ENCODE assay signal across 8 cellular contexts in genomic region chr7:101688183-101688831, GRCh38. TPM values are rescaled to one million over a fixed set of nuclear protein-coding genes. Genes with fewer than 3 reads are reported as not detected.
DNase-seq lines count a peak whose midpoint lies in the region; ATAC-seq, FAIRE-seq and TF ChIP-seq lines count a peak whose summit lies in the region.

No MANE protein-coding gene starts in this region.

- DNase-seq in ACHN (peak; percentile 83), SK-N-SH (peak; percentile 98), cardiac muscle cell (ENCODE audit: low read depth in 1 of 2, low spot score in 1 of 2) (peak; percentile 73 to 83), progenitor cell of endocrine pancreas (ENCODE audit: low spot score, unreplicated experiment) (peak; percentile 89), urothelium cell line (ENCODE audit: low spot score) (peak; percentile 89)
- peak; percentile 83 for DNase-seq in activated naive CD4-positive, alpha-beta T cell treated with anti-CD3 and anti-CD28 coated beads, Interleukin-2, amount 50 U/mL, for 16 hours

- no peaks in the 10 kb centered on the region for H4K20me1 ChIP-seq in SK-N-SH (ENCODE audit: insufficient read depth)

- H3F3A ChIP-seq in SK-N-SH (replicated peaks; ENCODE audit: insufficient read depth), result peaks cover 11% of the 10 kb centered on the region

- peak; percentile 87 for FAIRE-seq in urothelium cell line (lab: Jason Lieb, UNC)

- H3K27ac Mint-ChIP-seq in progenitor cell of endocrine pancreas, result no peak overlapping the region

- H3K36me3 ChIP-seq in SK-N-SH (replicated peaks in 1 of 2; ENCODE audit: control insufficient read depth in 1 of 2, insufficient read depth in 2 of 2, low read length in 1 of 2) (no peaks in the 10 kb centered on the region), cardiac muscle cell (no peaks in the 10 kb centered on the region)

- H3K9ac ChIP-seq in SK-N-SH, result no peak overlapping the region

- in situ Hi-C loops in ACHN (cut with HindIII; ENCODE audit: low pct_ligation_motif_present, low pct_unique_long_range_greater_than_20kb, low sequenced_read_pairs), result no loop called here

- TF ChIP-seq RAD21 in Ishikawa (IDR thresholded peaks at IDR 0.05; ENCODE audit: low read depth), result peak; percentile 85
- peak; percentile 92 for TF ChIP-seq RAD21 in SK-N-SH (IDR thresholded peaks at IDR 0.05; ENCODE audit: low read length)

- 6% methylated on average over 34 of the region's 43 CpGs for WGBS in SK-N-SH (ENCODE audit: low lambda C conversion rate)

- H3K4me1 ChIP-seq in SK-N-SH (ENCODE audit: control insufficient read depth in 1 of 2, insufficient read depth in 2 of 2, low read depth in 1 of 2, low read length in 1 of 2) (peaks cover 0 to 6% of the 10 kb centered on the region in 2 experiments; a peak in 1 of 4 replicates), cardiac muscle cell (ENCODE audit: low read depth) (peaks cover 6% of the 10 kb centered on the region)

- peak overlapping the region; percentile 85 for H2AFZ ChIP-seq in SK-N-SH (ENCODE audit: low read depth)

- H3K27me3 ChIP-seq in SK-N-SH (ENCODE audit: insufficient read depth) (no peaks in the 10 kb centered on the region), cardiac muscle cell (no peaks in the 10 kb centered on the region)

- peaks cover 12% of the 10 kb centered on the region for H3K27me3 Mint-ChIP-seq in progenitor cell of endocrine pancreas

- H3K36me3 Mint-ChIP-seq in progenitor cell of endocrine pancreas (ENCODE audit: insufficient read depth), result no peaks in the 10 kb centered on the region

- H3K9me2 ChIP-seq in SK-N-SH, result no peaks in the 10 kb centered on the region

- H3K9me3 ChIP-seq in SK-N-SH (no peaks in the 10 kb centered on the region), cardiac muscle cell (ENCODE audit: low read depth) (no peaks in the 10 kb centered on the region)

- H3K79me2 ChIP-seq in SK-N-SH (ENCODE audit: insufficient read depth), result no peaks in the 10 kb centered on the region

- peak; percentile 95 for TF ChIP-seq CTCF in SK-N-SH (IDR thresholded peaks at IDR 0.05)
- TF ChIP-seq CTCF in cardiac muscle cell (IDR thresholded peaks at IDR 0.05; ENCODE audit: low read depth, low read length), result peak; percentile 90
- TF ChIP-seq CTCF in progenitor cell of endocrine pancreas (IDR thresholded peaks at IDR 0.05; ENCODE audit: unreplicated experiment), result peak; percentile 98

- POLR2A ChIA-PET in SK-N-SH (lab: Yijun Ruan, JAX), result no interaction called here

- no peaks in the 10 kb centered on the region for H3K9me3 Mint-ChIP-seq in progenitor cell of endocrine pancreas (ENCODE audit: low read depth)

- peaks cover 5% of the 10 kb centered on the region for H3K4me1 Mint-ChIP-seq in progenitor cell of endocrine pancreas (ENCODE audit: low read depth)

- TF ChIP-seq EP300 in Ishikawa (IDR thresholded peaks at IDR 0.05; ENCODE audit: borderline replicate concordance) (no peak; the same call in 1 of the 2 replicates), SK-N-SH (IDR thresholded peaks at IDR 0.05; ENCODE audit: borderline replicate concordance in 1 of 2, low read depth in 1 of 2, low read length in 1 of 2) (no peak)

- peak overlapping the region; percentile 78 for H3K4me2 ChIP-seq in SK-N-SH

- H3K27ac ChIP-seq in SK-N-SH (ENCODE audit: low read depth in 2 of 2, low read length in 1 of 2) (no peak overlapping the region), cardiac muscle cell (no peak overlapping the region)

- H3K4me3 ChIP-seq in SK-N-SH (ENCODE audit: low read depth in 2 of 2, low read length in 1 of 2), result peak overlapping the region; percentile 14 to 53; a peak in 3 of 4 replicates
- no peak overlapping the region for H3K4me3 ChIP-seq in cardiac muscle cell

- ATAC-seq in GM18498 (IDR thresholded peaks at IDR 0.05; ENCODE audit: unreplicated experiment), result peak; percentile 73

- CTCF ChIA-PET in SK-N-SH (lab: Yijun Ruan, JAX), result interaction anchor here (0.6 to 2.8 kb wide), 61 partner anchors 9 to 782 kb away, joined by 3 to 31 read pairs (median 4); partner anchors contain the start of gene CUX1

- no peak overlapping the region for H3K4me3 Mint-ChIP-seq in progenitor cell of endocrine pancreas (ENCODE audit: low read depth)

TF ChIP-seq in Ishikawa, 13 proteins besides CTCF, POLR2A, EP300 and RAD21:
- TF ChIP-seq, protein P1, sequence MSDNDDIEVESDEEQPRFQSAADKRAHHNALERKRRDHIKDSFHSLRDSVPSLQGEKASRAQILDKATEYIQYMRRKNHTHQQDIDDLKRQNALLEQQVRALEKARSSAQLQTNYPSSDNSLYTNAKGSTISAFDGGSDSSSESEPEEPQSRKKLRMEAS (IDR thresholded peaks at IDR 0.05), result peak; percentile 53
- no peak for TF ChIP-seq CEBPB (IDR thresholded peaks at IDR 0.05)

TF ChIP-seq in SK-N-SH, 30 proteins besides CTCF, POLR2A, EP300 and RAD21 (continues in another document):
- no peak for TF ChIP-seq RCOR1 (IDR thresholded peaks at IDR 0.05; ENCODE audit: low read length)
- TF ChIP-seq TCF12 (IDR thresholded peaks at IDR 0.05), result no peak
- no peak for TF ChIP-seq POLR2AphosphoS5 (IDR thresholded peaks at IDR 0.05; ENCODE audit: low read depth, low read length)
- TF ChIP-seq, protein P2, sequence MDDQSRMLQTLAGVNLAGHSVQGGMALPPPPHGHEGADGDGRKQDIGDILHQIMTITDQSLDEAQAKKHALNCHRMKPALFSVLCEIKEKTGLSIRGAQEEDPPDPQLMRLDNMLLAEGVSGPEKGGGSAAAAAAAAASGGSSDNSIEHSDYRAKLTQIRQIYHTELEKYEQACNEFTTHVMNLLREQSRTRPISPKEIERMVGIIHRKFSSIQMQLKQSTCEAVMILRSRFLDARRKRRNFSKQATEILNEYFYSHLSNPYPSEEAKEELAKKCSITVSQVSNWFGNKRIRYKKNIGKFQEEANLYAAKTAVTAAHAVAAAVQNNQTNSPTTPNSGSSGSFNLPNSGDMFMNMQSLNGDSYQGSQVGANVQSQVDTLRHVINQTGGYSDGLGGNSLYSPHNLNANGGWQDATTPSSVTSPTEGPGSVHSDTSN (IDR thresholded peaks at IDR 0.05), result no peak
- no peak; the same call in 1 of the 2 replicates for TF ChIP-seq MXI1 (IDR thresholded peaks at IDR 0.05; ENCODE audit: low read depth, low read length)
- TF ChIP-seq TEAD4 (IDR thresholded peaks at IDR 0.05; ENCODE audit: borderline replicate concordance, insufficient read depth), result no peak
- TF ChIP-seq RFX5 (IDR thresholded peaks at IDR 0.05; ENCODE audit: low read length), result no peak
- TF ChIP-seq RXRA (IDR thresholded peaks at IDR 0.05; ENCODE audit: borderline replicate concordance, low read depth), result no peak; the same call in 1 of the 2 replicates
- no peak for TF ChIP-seq GATA2 (CRISPR knock-in tag; IDR thresholded peaks at IDR 0.05)
- TF ChIP-seq GABPA (IDR thresholded peaks at IDR 0.05; ENCODE audit: low read depth), result no peak
- TF ChIP-seq JUND (IDR thresholded peaks at IDR 0.05), result no peak
- TF ChIP-seq ZBTB33 (IDR thresholded peaks at IDR 0.05; ENCODE audit: borderline replicate concordance, low read depth), result no peak
- no peak for TF ChIP-seq SIN3A (IDR thresholded peaks at IDR 0.05; ENCODE audit: borderline replicate concordance, low read depth, low read length)
- TF ChIP-seq FOXJ3 (CRISPR knock-in tag; IDR thresholded peaks at IDR 0.05), result no peak
- 0 out of 2 replicates have a peak, but pooled peaks have one; percentile 10 for TF ChIP-seq FOSL2 (IDR thresholded peaks at IDR 0.05; ENCODE audit: borderline replicate concordance, low read depth)
- TF ChIP-seq, protein P3, sequence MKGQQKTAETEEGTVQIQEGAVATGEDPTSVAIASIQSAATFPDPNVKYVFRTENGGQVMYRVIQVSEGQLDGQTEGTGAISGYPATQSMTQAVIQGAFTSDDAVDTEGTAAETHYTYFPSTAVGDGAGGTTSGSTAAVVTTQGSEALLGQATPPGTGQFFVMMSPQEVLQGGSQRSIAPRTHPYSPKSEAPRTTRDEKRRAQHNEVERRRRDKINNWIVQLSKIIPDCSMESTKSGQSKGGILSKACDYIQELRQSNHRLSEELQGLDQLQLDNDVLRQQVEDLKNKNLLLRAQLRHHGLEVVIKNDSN (IDR thresholded peaks at IDR 0.05; ENCODE audit: borderline replicate concordance, low read depth), result no peak
- TF ChIP-seq SMC3 (IDR thresholded peaks at IDR 0.05; ENCODE audit: low read depth, low read length), result peak; percentile 92
- TF ChIP-seq EZH2phosphoT487 (IDR thresholded peaks at IDR 0.05; ENCODE audit: borderline replicate concordance, low read depth), result no peak
- TF ChIP-seq, protein P4, sequence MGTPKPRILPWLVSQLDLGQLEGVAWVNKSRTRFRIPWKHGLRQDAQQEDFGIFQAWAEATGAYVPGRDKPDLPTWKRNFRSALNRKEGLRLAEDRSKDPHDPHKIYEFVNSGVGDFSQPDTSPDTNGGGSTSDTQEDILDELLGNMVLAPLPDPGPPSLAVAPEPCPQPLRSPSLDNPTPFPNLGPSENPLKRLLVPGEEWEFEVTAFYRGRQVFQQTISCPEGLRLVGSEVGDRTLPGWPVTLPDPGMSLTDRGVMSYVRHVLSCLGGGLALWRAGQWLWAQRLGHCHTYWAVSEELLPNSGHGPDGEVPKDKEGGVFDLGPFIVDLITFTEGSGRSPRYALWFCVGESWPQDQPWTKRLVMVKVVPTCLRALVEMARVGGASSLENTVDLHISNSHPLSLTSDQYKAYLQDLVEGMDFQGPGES (IDR thresholded peaks at IDR 0.05; ENCODE audit: low read depth, low read length), result no peak

RNA-seq across cellular contexts. Expression of gene MYL10, which starts 59.2 kb away (rescaled TPM):
- polyA plus RNA-seq in SK-N-SH (2012; rRNA removed), result not detected in 2 replicates
- polyA plus RNA-seq in SK-N-SH (2012; cell fraction: cytosol; rRNA removed), result not detected in 2 replicates
- polyA plus RNA-seq in SK-N-SH (2012; cell fraction: nucleus; rRNA removed), result not detected in 2 replicates
- not detected in 2 replicates for total RNA-seq in cardiac muscle cell
- not detected in 2 replicates for polyA plus RNA-seq in cardiac muscle cell
- not detected in 2 replicates for total RNA-seq in progenitor cell of endocrine pancreas
